ENCODE assay signal across 22 cellular contexts in genomic region chr2:159194241-159194640, GRCh38.
"Had no signal": no experiment of that assay in that cellular context is flagged by ENCODE, and none has a peak within 500 bp of the region (broad histone marks: within the 10 kb centered on the region; RNA-seq: fewer than 3 reads in every experiment).

No MANE protein-coding gene starts in this region.

- H3K27ac ChIP-seq: colonic mucosa, esophagus muscularis mucosa, gastrocnemius medialis, stomach, suprapubic skin, vagina had no signal

- H3K4me1 ChIP-seq: colonic mucosa, gastrocnemius medialis, suprapubic skin, vagina had no signal

- FAIRE-seq: kidney had no signal

- H3K36me3 ChIP-seq: gastrocnemius medialis had no signal

- ATAC-seq: activated naive CD4-positive, alpha-beta T cell treated with anti-CD3 and anti-CD28 coated beads, Interleukin-2, amount 50 U/mL, for 72 hours; effector memory CD8-positive, alpha-beta T cell; gastrocnemius medialis; left lobe of liver; sciatic nerve; stimulated activated memory B cell treated with anti-CD40 and anti-IgM and Interleukin-4, amounts not matched to agents 10 μg/mL and 1 μg/mL and 100 μg/mL, for 72 hours had no signal

- H3K27me3 ChIP-seq: colonic mucosa, dorsolateral prefrontal cortex, esophagus muscularis mucosa, gastrocnemius medialis, stomach, suprapubic skin, vagina had no signal

- H3K4me3 ChIP-seq: colonic mucosa, dorsolateral prefrontal cortex, esophagus muscularis mucosa, gastrocnemius medialis, smooth muscle cell, stomach, suprapubic skin, vagina had no signal

- DNase-seq: activated CD4-positive, alpha-beta T cell treated with anti-CD3 and anti-CD28 coated beads for 1 hour; activated gamma-delta T cell treated with Interleukin-2 at 50 U/mL for 16 hours; activated T-cell treated with anti-CD3 and anti-CD28 coated beads, Interleukin-2, amount 50 U/mL, for 1 hour; aorta; colonic mucosa; dorsolateral prefrontal cortex; effector memory CD8-positive, alpha-beta T cell; gastrocnemius medialis; kidney; occipital lobe; stimulated activated CD4-positive, alpha-beta T cell treated with anti-CD3 and anti-CD28 coated beads, Interleukin-15, amount 100 ng/mL, for 24 hours; stomach; T-helper 9 cell; trophoblast cell had no signal

- H3K4me2 ChIP-seq: smooth muscle cell had no signal

- H3K9me3 ChIP-seq: colonic mucosa, esophagus muscularis mucosa, gastrocnemius medialis, stomach, suprapubic skin, vagina had no signal
